ENCODE assay signal across 8 cellular contexts in genomic region chr18:12990662-12990976, GRCh38. TPM values are rescaled to one million over a fixed set of nuclear protein-coding genes. Genes with fewer than 3 reads are reported as not detected.
A peak's percentile ranks its signal among the peaks of the same experiment; 100 is the strongest.
DNase-seq lines count a peak whose midpoint lies in the region; ATAC-seq, FAIRE-seq and TF ChIP-seq lines count a peak whose summit lies in the region.

No MANE protein-coding gene starts in this region.

- H3K27ac Mint-ChIP-seq in Calu3 (ENCODE audit: unreplicated experiment): peak overlapping the region; percentile 74

- BruUV-seq in Calu3 (replicated peaks; lab: Mats Ljungman, UMichigan): TSS peak; percentile 98

- H3K36me3 ChIP-seq in adipocyte (ENCODE audit: control insufficient read depth, insufficient read depth, low read length, severe bottlenecking) (peaks cover 7% of the 10 kb centered on the region), kidney (ENCODE audit: control insufficient read depth in 1 of 2, insufficient read depth in 2 of 2, low read length in 2 of 2) (peaks cover 0 to 2% of the 10 kb centered on the region in 2 donors), testis (ENCODE audit: low read depth, missing control alignments) (no peaks in the 10 kb centered on the region)

- CTCF ChIA-PET in Calu3 (lab: Charles Lee): interaction anchor here (0.5 to 0.9 kb wide), 5 partner anchors 9 to 56 kb away, joined by 3 to 4 read pairs (median 3); no protein-coding TSS in a partner anchor

- peak overlapping the region; percentile 90 for H3K4me3 Mint-ChIP-seq in Calu3 (ENCODE audit: low read depth, unreplicated experiment)

- TF ChIP-seq CTCF in Calu3 (IDR thresholded peaks at IDR 0.05; ENCODE audit: unreplicated experiment): no peak
- TF ChIP-seq CTCF in kidney (IDR thresholded peaks at IDR 0.05; ENCODE audit: borderline replicate concordance, extremely low read depth, insufficient read depth): no peak
- no peak for TF ChIP-seq CTCF in testis (IDR thresholded peaks at IDR 0.05)

- ATAC-seq in HG03196 (IDR thresholded peaks at IDR 0.05; ENCODE audit: unreplicated experiment) (peak; percentile 3), HG02763 (IDR thresholded peaks at IDR 0.05; ENCODE audit: unreplicated experiment) (no peak)

- H3K9me3 ChIP-seq in adipocyte (ENCODE audit: control insufficient read depth, low read length): no peaks in the 10 kb centered on the region
- H3K9me3 ChIP-seq in kidney (ENCODE audit: control insufficient read depth in 1 of 2, low read length in 2 of 2): no peaks in the 10 kb centered on the region
- H3K9me3 ChIP-seq in testis: no peaks in the 10 kb centered on the region

- peaks cover 46% of the 10 kb centered on the region for H3K36me3 Mint-ChIP-seq in Calu3 (ENCODE audit: insufficient read depth, unreplicated experiment)

- H3K4me1 ChIP-seq in adipocyte (ENCODE audit: control insufficient read depth, insufficient read depth, low read length) (peaks cover 16% of the 10 kb centered on the region), kidney (ENCODE audit: control insufficient read depth in 1 of 2, insufficient read depth in 1 of 2, low read depth in 1 of 2, low read length in 2 of 2) (peaks cover 12 to 13% of the 10 kb centered on the region in 2 donors), testis (peaks cover 14% of the 10 kb centered on the region)

- H3K4me1 Mint-ChIP-seq in Calu3 (ENCODE audit: low read depth, unreplicated experiment): peaks cover 15% of the 10 kb centered on the region

- H3K27me3 ChIP-seq in adipocyte (replicated peaks; ENCODE audit: control insufficient read depth, insufficient read depth, low read length): no peaks in the 10 kb centered on the region
- no peaks in the 10 kb centered on the region for H3K27me3 ChIP-seq in testis

- no peaks in the 10 kb centered on the region for H3K9me3 Mint-ChIP-seq in Calu3 (ENCODE audit: low read depth, unreplicated experiment)

- H3K27ac ChIP-seq in kidney (ENCODE audit: low read depth in 2 of 2, low read length in 2 of 2): peak overlapping the region; percentile 33 to 79
- peak overlapping the region; percentile 8 to 70 for H3K27ac ChIP-seq in testis

- H3K27me3 Mint-ChIP-seq in Calu3 (ENCODE audit: unreplicated experiment): no peaks in the 10 kb centered on the region

- peak overlapping the region; percentile 92 for H3K9ac ChIP-seq in adipocyte (ENCODE audit: low read length)
- H3K9ac ChIP-seq in kidney (ENCODE audit: low read length in 2 of 2): peak overlapping the region; percentile 63 to 70

- TF ChIP-seq POLR2A in testis (IDR thresholded peaks at IDR 0.05): no peak

- intact Hi-C loops in Calu3 (cut with micrococcal nuclease; ENCODE audit: unreplicated experiment) (loop anchor here (10.0 kb wide), 1 partner anchor 644 kb away; no protein-coding TSS in a partner anchor), kidney (cut with DNase I) (no loop called here), testis (cut with DNase I; ENCODE audit: low total_unique reads) (no loop called here)

- no peak for DNase-seq in Calu3
- DNase-seq in adipocyte (ENCODE audit: low read depth): no peak
- no peak for DNase-seq in kidney
- no peak for DNase-seq in testis
- no peak for DNase-seq in NCI-H2196 treated with DMSO at 0.1 percent for 48 hours (lab: John Stamatoyannopoulos, UW; ENCODE audit: unreplicated experiment)
- no peak for DNase-seq in stimulated activated naive CD4-positive, alpha-beta T cell (lab: John Stamatoyannopoulos, UW)

- H3K4me3 ChIP-seq in adipocyte (ENCODE audit: low read length): peak overlapping the region; percentile 87
- H3K4me3 ChIP-seq in kidney (ENCODE audit: low read length in 2 of 2): peak overlapping the region; percentile 81 to 96
- H3K4me3 ChIP-seq in testis: peak overlapping the region; percentile 75 to 82

- FAIRE-seq in kidney (lab: Jason Lieb, UNC): no peak

- WGBS in testis, 2 donors: 2% methylated on average over 11 of the region's 11 CpGs

RNA-seq across cellular contexts. Expression of gene CEP192, which starts 0.5 kb away (rescaled TPM):
- total RNA-seq in Calu3 (2022) (39.2 and 41.3 TPM in 2 replicates), kidney (31.7 TPM), testis (10 to 100 TPM; 61.2 to 77.3 TPM)
- polyA plus RNA-seq in kidney (ENCODE audit: insufficient read depth, low read depth, low replicate concordance) (4.9 TPM), testis (ENCODE audit: insufficient read depth, low read depth, low replicate concordance) (34.1 TPM)

RNA-seq across cellular contexts. Expression of gene SEH1L, which starts 42.8 kb away (rescaled TPM):
- 52.3 and 61.2 TPM in 2 replicates for total RNA-seq in Calu3 (2022)
- total RNA-seq in kidney: 43.3 TPM
- 15.8 TPM for polyA plus RNA-seq in kidney (ENCODE audit: insufficient read depth, low read depth, low replicate concordance)
- 10 to 100 TPM; 37.1 to 43.5 TPM for total RNA-seq in testis
- 33.5 TPM for polyA plus RNA-seq in testis (ENCODE audit: insufficient read depth, low read depth, low replicate concordance)
